15 cellular contexts compared by ENCODE assay signal in genomic region chr1:184118051-184118450, GRCh38.
A peak's percentile ranks its signal among the peaks of the same experiment; 100 is the strongest.
DNase-seq lines count a peak whose midpoint lies in the region; ATAC-seq and TF ChIP-seq lines count a peak whose summit lies in the region.
"Had no signal": no experiment of that assay in that cellular context is flagged by ENCODE, and none has a peak within 500 bp of the region (broad histone marks: within the 10 kb centered on the region; RNA-seq: fewer than 3 reads in every experiment).

No MANE protein-coding gene starts in this region.

- H3K27ac ChIP-seq in RWPE1 (peak overlapping the region; percentile 18; the same call in 1 of the 2 replicates), gastrocnemius medialis (peak overlapping the region in 1 of 4 donors; percentile 61)
- H3K27ac ChIP-seq: prostate gland, tibial artery had no signal

- peak; percentile 97 to 99 for ATAC-seq in gastrocnemius medialis
- ATAC-seq: activated CD8-positive, alpha-beta T cell treated with anti-CD3 and anti-CD28 coated beads for 36 hours had no signal

- H3K4me3 ChIP-seq in gastrocnemius medialis = no peak overlapping the region
- H3K4me3 ChIP-seq: prostate gland, tibial artery had no signal

- no peaks in the 10 kb centered on the region for H3K9me3 ChIP-seq in gastrocnemius medialis
- H3K9me3 ChIP-seq: prostate gland, tibial artery had no signal

- DNase-seq in GM04503 (ENCODE audit: low read depth) (peak; percentile 84), RWPE1 (ENCODE audit: low spot score) (peak; percentile 81), fibroblast of peridontal ligament (ENCODE audit: extremely low read depth) (peak; percentile 98), gastrocnemius medialis (peak; percentile 54 to 65), Ammon's horn (ENCODE audit: low spot score) (no peak), SW480 (ENCODE audit: low spot score) (no peak), NCI-H1105 (lab: John Stamatoyannopoulos, UW) (no peak), nucleus accumbens (lab: John Stamatoyannopoulos, UW) (no peak)
- DNase-seq: activated CD8-positive, alpha-beta T cell treated with anti-CD3 and anti-CD28 coated beads for 36 hours; activated naive CD8-positive, alpha-beta T cell treated with anti-CD3 and anti-CD28 coated beads for 36 hours; Kasumi-1; left cardiac atrium; NCI-H69; tibial artery had no signal

- in situ Hi-C loops in gastrocnemius medialis (cut with MboI; ENCODE audit: low sequenced_read_pairs in 4 of 4) = no loop called here

- H3K4me1 ChIP-seq in gastrocnemius medialis = peaks cover 0 to 16% of the 10 kb centered on the region in 2 donors
- H3K4me1 ChIP-seq: prostate gland, tibial artery had no signal

- no peaks in the 10 kb centered on the region for H3K27me3 ChIP-seq in gastrocnemius medialis
- H3K27me3 ChIP-seq: tibial artery had no signal

- CTCF ChIA-PET in RWPE1 (lab: Yijun Ruan, JAX) = no interaction called here

- TF ChIP-seq CTCF in RWPE1 (conservative IDR thresholded peaks at IDR 0.05; ENCODE audit: low read depth) = no peak
- TF ChIP-seq CTCF in gastrocnemius medialis (IDR thresholded peaks at IDR 0.05 in 4 of 5, conservative IDR thresholded peaks at IDR 0.05 in 1 of 5) = no peak

- POLR2A ChIA-PET in RWPE1 (lab: Yijun Ruan, JAX; ENCODE audit: low non-redundant PET) = no interaction called here

- no peaks in the 10 kb centered on the region for H3K36me3 ChIP-seq in gastrocnemius medialis
- H3K36me3 ChIP-seq: prostate gland, tibial artery had no signal

- no peak for TF ChIP-seq POLR2A in gastrocnemius medialis (IDR thresholded peaks at IDR 0.05)

- intact Hi-C loops in gastrocnemius medialis (cut with DNase I; ENCODE audit: low total_unique reads) = no loop called here

Comparison
In these comparisons a context has a peak if more than half of its experiments do, and no peak if none do; other contexts are left out.
1. DNase-seq: peak in GM04503 (single experiment), RWPE1 (single experiment), fibroblast of peridontal ligament (single experiment) and gastrocnemius medialis (2 of 2); none in Ammon's horn (single experiment), SW480 (single experiment), NCI-H1105 (single experiment) and nucleus accumbens (0 of 56).